Comparison of ENCODE assay signal across 12 cellular contexts in genomic region chr3:113897373-113897777, GRCh38. TPM values are rescaled to one million over a fixed set of nuclear protein-coding genes. Genes with fewer than 3 reads are reported as not detected.
A peak's percentile ranks its signal among the peaks of the same experiment; 100 is the strongest.
DNase-seq lines count a peak whose midpoint lies in the region; ATAC-seq, FAIRE-seq and TF ChIP-seq lines count a peak whose summit lies in the region.
"Had no signal": no experiment of that assay in that cellular context is flagged by ENCODE, and none has a peak within 500 bp of the region (broad histone marks: within the 10 kb centered on the region; RNA-seq: fewer than 3 reads in every experiment).

No MANE protein-coding gene starts in this region.

- no peaks in the 10 kb centered on the region for H4K20me1 ChIP-seq in H1 (replicated peaks in 1 of 2; ENCODE audit: control insufficient read depth in 1 of 2, insufficient read depth in 2 of 2, low read length in 2 of 2)

- no peak overlapping the region for H4K5ac ChIP-seq in H1 (ENCODE audit: insufficient read length, low read depth, low read length)

- no peaks in the 10 kb centered on the region for H3K23me2 ChIP-seq in H1 (ENCODE audit: low read depth, low read length)

- H3K4me3 ChIP-seq in H1 (ENCODE audit: extremely low read depth in 1 of 4, insufficient read depth in 2 of 4, low read depth in 3 of 4, low read length in 4 of 4) (no peak overlapping the region), trophoblast cell (ENCODE audit: low read depth, low read length) (no peak overlapping the region)

- H3K4ac ChIP-seq in H1 (replicated peaks; ENCODE audit: insufficient read length, low read depth, low read length): no peak overlapping the region
- H3K4ac ChIP-seq in trophoblast cell (ENCODE audit: low read depth, low read length): no peak overlapping the region

- peak; percentile 89 for DNase-seq in DMS53 (lab: John Stamatoyannopoulos, UW)
- peak; percentile 50 for DNase-seq in NCI-H2196 treated with DMSO at 0.1 percent for 48 hours (lab: John Stamatoyannopoulos, UW; ENCODE audit: unreplicated experiment)
- DNase-seq in H1 (ENCODE audit: low read depth in 1 of 2, low spot score in 2 of 2): no peak
- DNase-seq in trophoblast cell: peak; percentile 57 to 92
- no peak for DNase-seq in amygdala (lab: John Stamatoyannopoulos, UW)
- DNase-seq in head of caudate nucleus: no peak
- DNase-seq: activated gamma-delta T cell treated with Interleukin-2 at 50 U/mL for 16 hours; effector CD4-positive, alpha-beta T cell; GF-D8; NCI-H1436 treated with DMSO at 0.1 percent for 48 hours had no signal

- no peak for TF ChIP-seq EP300 in H1 (IDR thresholded peaks at IDR 0.05; ENCODE audit: borderline replicate concordance in 1 of 2, low read depth in 2 of 2, low read length in 2 of 2)

- H3K27me3 ChIP-seq in H1 (replicated peaks in 1 of 4; ENCODE audit: control insufficient read depth in 3 of 4, extremely low read depth in 1 of 4, insufficient read depth in 3 of 4, low read length in 3 of 4): no peaks in the 10 kb centered on the region
- H3K27me3 ChIP-seq in trophoblast cell (ENCODE audit: insufficient read depth, low read length): no peaks in the 10 kb centered on the region

- 81% methylated on average over 1 of the region's 1 CpG; no CpG with 5 or more reads in 1 of the 2 experiments for WGBS in H1 (ENCODE audit: extremely low coverage in 1 of 2, insufficient coverage in 1 of 2, insufficient read length in 1 of 2, insufficient replicate concordance in 2 of 2, low coverage in 1 of 2, low lambda C conversion rate in 2 of 2, missing lambda C conversion rate in 1 of 2), 2 experiments
- WGBS in trophoblast cell (ENCODE audit: extremely low coverage, insufficient coverage, insufficient read length): no CpG with 5 or more reads among the region's 1 CpG

- no peak overlapping the region for H2BK20ac ChIP-seq in H1 (ENCODE audit: low read length)

- H3K4me1 ChIP-seq in H1 (replicated peaks in 1 of 4; ENCODE audit: control insufficient read depth in 3 of 4, insufficient read depth in 4 of 4, low read length in 3 of 4): peaks cover 0 to 3% (median 0%) of the 10 kb centered on the region in 4 experiments; a peak in 1 of 7 replicates
- no peaks in the 10 kb centered on the region for H3K4me1 ChIP-seq in trophoblast cell (ENCODE audit: control insufficient read depth in 1 of 2, insufficient read depth in 2 of 2, low read length in 2 of 2)

- no peak overlapping the region for H3K27ac ChIP-seq in H1 (ENCODE audit: low read depth, low read length)
- H3K27ac ChIP-seq in trophoblast cell (ENCODE audit: low read depth, low read length): no peak overlapping the region

- TF ChIP-seq POLR2A in H1 (IDR thresholded peaks at IDR 0.05; ENCODE audit: control extremely low read depth in 1 of 2, low read depth in 2 of 2, low read length in 2 of 2): no peak

- H3K23ac ChIP-seq in H1 (ENCODE audit: insufficient read length) (no peak overlapping the region), trophoblast cell (ENCODE audit: low read length) (no peak overlapping the region)

- H3K9ac ChIP-seq in H1 (replicated peaks in 1 of 4; ENCODE audit: extremely low read depth in 1 of 4, low read depth in 3 of 4, low read length in 3 of 4): no peak overlapping the region
- no peak overlapping the region for H3K9ac ChIP-seq in trophoblast cell (ENCODE audit: low read length)

- intact Hi-C loops in head of caudate nucleus (cut with DNase I): no loop called here

- CTCF ChIA-PET in H1 (lab: Charles Lee; ENCODE audit: partially characterized antibody): interaction anchor here (0.6 to 1.7 kb wide), 3 partner anchors 13 to 71 kb away, joined by 3 to 6 read pairs (median 3); no protein-coding TSS in a partner anchor

- H3K18ac ChIP-seq in H1 (ENCODE audit: extremely low read depth, low read length): no peak overlapping the region
- H3K18ac ChIP-seq in trophoblast cell (ENCODE audit: low read length): no peak overlapping the region

- H3K36me3 ChIP-seq in H1 (ENCODE audit: control insufficient read depth in 2 of 4, insufficient read depth in 4 of 4, low read length in 3 of 4) (no peaks in the 10 kb centered on the region), trophoblast cell (ENCODE audit: control insufficient read depth in 1 of 2, insufficient read depth in 2 of 2, low read length in 2 of 2) (no peaks in the 10 kb centered on the region)

- H3K9me3 ChIP-seq in H1 (ENCODE audit: insufficient read depth in 2 of 2, low read depth in 1 of 2, low read length in 1 of 2) (no peaks in the 10 kb centered on the region), trophoblast cell (ENCODE audit: insufficient read depth, low read depth, low read length) (no peaks in the 10 kb centered on the region)

- H2AFZ ChIP-seq in H1 (ENCODE audit: low read length): no peak overlapping the region
- no peak overlapping the region for H2AFZ ChIP-seq in trophoblast cell (ENCODE audit: insufficient read depth, low read length, poor library complexity)

- no peak for TF ChIP-seq RAD21 in H1 (IDR thresholded peaks at IDR 0.05 in 1 of 2, conservative IDR thresholded peaks at IDR 0.05 in 1 of 2; ENCODE audit: low read depth in 2 of 2, low read length in 2 of 2)

- H2AK5ac ChIP-seq in H1 (ENCODE audit: low read depth, low read length): no peak overlapping the region
- no peak overlapping the region for H2AK5ac ChIP-seq in trophoblast cell (ENCODE audit: low read length)

- H3K4me2 ChIP-seq in H1 (ENCODE audit: insufficient read depth in 1 of 2, low read depth in 2 of 2, low read length in 2 of 2) (no peak overlapping the region), trophoblast cell (ENCODE audit: low read length) (peak overlapping the region; percentile 14)

- H2BK15ac ChIP-seq in H1 (ENCODE audit: low read length): no peak overlapping the region

- no peak for TF ChIP-seq CTCF in H1 (IDR thresholded peaks at IDR 0.05; ENCODE audit: control extremely low read depth in 1 of 3, insufficient read depth in 1 of 3, low read depth in 1 of 3, low read length in 3 of 3)

- H3K14ac ChIP-seq in H1 (ENCODE audit: insufficient read length) (no peak overlapping the region), trophoblast cell (ENCODE audit: low read length) (no peak overlapping the region)

- ATAC-seq in HG03097 (IDR thresholded peaks at IDR 0.05; ENCODE audit: low FRiP score, unreplicated experiment) (no peak), GM19023 (IDR thresholded peaks at IDR 0.05; ENCODE audit: unreplicated experiment) (no peak)

- no peak overlapping the region for H3K56ac ChIP-seq in H1 (replicated peaks; ENCODE audit: insufficient read length, low read depth, low read length)

- no peak overlapping the region for H2BK120ac ChIP-seq in H1 (replicated peaks; ENCODE audit: low read depth, low read length)
- no peak overlapping the region for H2BK120ac ChIP-seq in trophoblast cell (ENCODE audit: insufficient read depth, low read length, poor library complexity)

- no peak overlapping the region for H4K8ac ChIP-seq in H1 (ENCODE audit: extremely low read depth, insufficient read depth, low read length)
- H4K8ac ChIP-seq in trophoblast cell (ENCODE audit: low read depth, low read length): no peak overlapping the region

- POLR2A ChIA-PET in H1 (lab: Charles Lee; ENCODE audit: partially characterized antibody): no interaction called here

- H3K79me2 ChIP-seq in H1 (ENCODE audit: control insufficient read depth in 1 of 2, insufficient read depth in 2 of 2, low read length in 2 of 2): no peaks in the 10 kb centered on the region
- H3K79me2 ChIP-seq in trophoblast cell (ENCODE audit: control insufficient read depth, insufficient read depth, low read length, poor library complexity): no peaks in the 10 kb centered on the region

- no peak overlapping the region for H4K12ac ChIP-seq in trophoblast cell (ENCODE audit: low read depth, low read length)

- H3K79me1 ChIP-seq in H1 (ENCODE audit: low read depth, low read length): no peaks in the 10 kb centered on the region
- H3K79me1 ChIP-seq in trophoblast cell (ENCODE audit: low read length): no peaks in the 10 kb centered on the region

- H2BK5ac ChIP-seq in H1 (ENCODE audit: low read depth, low read length): no peak overlapping the region
- H2BK5ac ChIP-seq in trophoblast cell (ENCODE audit: low read depth, low read length, poor library complexity): no peak overlapping the region

- H4K91ac ChIP-seq in H1 (replicated peaks; ENCODE audit: insufficient read length, low read length) (no peak overlapping the region), trophoblast cell (ENCODE audit: low read depth, low read length) (no peak overlapping the region)

- H2BK12ac ChIP-seq in H1 (ENCODE audit: low read depth, low read length): no peak overlapping the region
- H2BK12ac ChIP-seq in trophoblast cell (ENCODE audit: low read length): no peak overlapping the region

- peak; percentile 24 for FAIRE-seq in H1 (lab: Jason Lieb, UNC)

TF ChIP-seq in H1, 55 proteins besides CTCF, POLR2A, EP300 and RAD21 (continues in another document):
- no peak for TF ChIP-seq RNF2 (IDR thresholded peaks at IDR 0.05; ENCODE audit: borderline replicate concordance, low read depth, low read length, missing control alignments, poor library complexity, severe bottlenecking)
- no peak for TF ChIP-seq HDAC2 (IDR thresholded peaks at IDR 0.05; ENCODE audit: borderline replicate concordance in 1 of 2, low read depth in 2 of 2, low read length in 2 of 2)
- TF ChIP-seq CHD2 (IDR thresholded peaks at IDR 0.05; ENCODE audit: low read length): no peak
- no peak for TF ChIP-seq TCF12 (IDR thresholded peaks at IDR 0.05; ENCODE audit: low read depth, low read length)
- no peak for TF ChIP-seq SIX5 (IDR thresholded peaks at IDR 0.05; ENCODE audit: low read depth, low read length)

RNA-seq across cellular contexts. Expression of gene ZDHHC23, which starts 50.4 kb away (rescaled TPM):
- 14.1 and 15.7 TPM in 2 replicates for total RNA-seq in H1 (2021; fragmentation: NEBNext Ultra II Directional; extraction: Animal tissue kit (Norgen Biotek cat#: 25700))
- 5.2 and 6.2 TPM in 2 replicates for polyA plus RNA-seq in H1 (2011; rRNA removed)
- 8.0 TPM for polyA plus RNA-seq in H1 (2011; cell fraction: cytosol; rRNA removed)
- polyA plus RNA-seq in H1 (2011; cell fraction: nucleus; rRNA removed): 11.8 TPM
- 6.8 to 10.3 TPM (median 8.4 TPM) in 4 replicates for polyA plus RNA-seq in H1 (2012, experiment 1 of 2)
- polyA plus RNA-seq in H1 (2012, experiment 2 of 2): 0.79 TPM
- 8.4 TPM for polyA plus RNA-seq in H1 (2013, experiment 1 of 2)
- polyA plus RNA-seq in H1 (2013, experiment 2 of 2): 8.8 TPM
- 18.3 and 19.9 TPM in 2 replicates for polyA minus RNA-seq in H1 (2011; rRNA and poly(A)+ RNA removed)
- polyA minus RNA-seq in H1 (2011; cell fraction: cytosol; rRNA and poly(A)+ RNA removed): 6.0 TPM
- polyA minus RNA-seq in H1 (2011; cell fraction: nucleus; rRNA and poly(A)+ RNA removed): 17.8 TPM
- polyA plus RNA-seq in trophoblast cell (2013): 2.1 and 2.7 TPM in 2 replicates

RNA-seq across cellular contexts. Expression of gene GRAMD1C, which starts 58.8 kb away (rescaled TPM):
- 1.3 and 2.1 TPM in 2 replicates for total RNA-seq in H1 (2021; fragmentation: NEBNext Ultra II Directional; extraction: Animal tissue kit (Norgen Biotek cat#: 25700))
- polyA plus RNA-seq in H1 (2011; rRNA removed): 0.20 and 0.62 TPM in 2 replicates
- 1.2 TPM for polyA plus RNA-seq in H1 (2011; cell fraction: cytosol; rRNA removed)
- polyA plus RNA-seq in H1 (2011; cell fraction: nucleus; rRNA removed): 0.26 TPM
- polyA plus RNA-seq in H1 (2012, experiment 1 of 2): 0.72 to 2.4 TPM (median 1.6 TPM) in 4 replicates
- 0.09 TPM for polyA plus RNA-seq in H1 (2012, experiment 2 of 2)
- 2.4 TPM for polyA plus RNA-seq in H1 (2013, experiment 1 of 2)
- 2.5 TPM for polyA plus RNA-seq in H1 (2013, experiment 2 of 2)
- 0.44 and 1.1 TPM in 2 replicates for polyA minus RNA-seq in H1 (2011; rRNA and poly(A)+ RNA removed)
- polyA minus RNA-seq in H1 (2011; cell fraction: cytosol; rRNA and poly(A)+ RNA removed): not detected
- 2.6 TPM for polyA minus RNA-seq in H1 (2011; cell fraction: nucleus; rRNA and poly(A)+ RNA removed)
- 3.8 and 4.0 TPM in 2 replicates for polyA plus RNA-seq in trophoblast cell (2013)

Comparison
In these comparisons a context has a peak if more than half of its experiments do, and no peak if none do; other contexts are left out.
1. DNase-seq: peak in DMS53 (single experiment), NCI-H2196 treated with DMSO at 0.1 percent for 48 hours (single experiment) and trophoblast cell (2 of 2); none in H1 (0 of 2), amygdala (0 of 56) and head of caudate nucleus (0 of 42).